In the genomic region with DNA sequence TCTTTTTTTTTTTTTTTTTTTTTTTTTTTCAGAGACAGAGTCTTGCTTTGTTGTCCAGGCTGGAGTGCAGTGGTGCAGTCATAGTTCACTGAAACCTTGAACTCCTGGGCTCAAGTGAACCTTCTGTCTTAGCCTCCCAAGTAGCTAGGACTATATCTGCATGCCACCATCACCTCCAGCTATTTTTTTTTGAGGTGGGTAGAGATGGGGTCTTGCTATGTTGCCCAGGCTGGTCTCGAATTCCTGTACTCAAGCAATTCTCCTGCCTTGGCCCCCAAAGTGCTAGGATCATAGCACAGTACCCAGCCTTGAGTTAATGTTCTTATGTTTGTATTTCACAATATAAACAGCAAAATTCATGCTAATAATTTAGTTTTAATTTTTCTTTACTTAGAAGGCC, we compare ENCODE assay signal across 29 cellular contexts.
"Had no signal": no experiment of that assay in that cellular context is flagged by ENCODE, and none has a peak within 500 bp of the region (broad histone marks: within the 10 kb centered on the region; RNA-seq: fewer than 3 reads in every experiment).

No MANE protein-coding gene starts in this region.

- FAIRE-seq: urothelium cell line had no signal

- H3K9ac ChIP-seq: neural progenitor cell, parathyroid adenoma had no signal

- H3K9me3 ChIP-seq: ovary, psoas muscle, stomach, thoracic aorta, thyroid gland, upper lobe of left lung, vagina had no signal

- DNase-seq: naive thymus-derived CD4-positive, alpha-beta T cell; natural killer cell; occipital lobe; ovary; posterior cingulate gyrus; psoas muscle; right cardiac atrium; stimulated activated CD4-positive, alpha-beta T cell treated with anti-CD3 and anti-CD28 coated beads, Interleukin-15, amount 100 ng/mL, for 24 hours; stimulated activated CD4-positive, alpha-beta T cell treated with anti-CD3 and anti-CD28 coated beads, Interleukin-2, amount 100 ng/mL, for 24 hours; stimulated activated CD4-positive, alpha-beta T cell treated with anti-CD3 and anti-CD28 coated beads, Interleukin-2, amount 100 ng/mL, for 48 hours; stimulated activated CD4-positive, alpha-beta T cell treated with anti-CD3 and anti-CD28 coated beads, Interleukin-4, amount 100 ng/mL, for 24 hours; stimulated activated naive B cell treated with anti-CD40 and anti-IgM and Interleukin-4, amounts not matched to agents 10 μg/mL and 1 μg/mL and 100 μg/mL, for 72 hours; stimulated activated naive CD4-positive, alpha-beta T cell treated with Interleukin-2 at 50 U/mL for 16 hours; stomach; thyroid gland; trophoblast cell; upper lobe of left lung had no signal

- H3K4me1 ChIP-seq: parathyroid adenoma, thyroid gland had no signal

- H3K4me3 ChIP-seq: neural progenitor cell, ovary, psoas muscle, skin epidermis, stomach, thoracic aorta, thyroid gland, tibial nerve, upper lobe of left lung, vagina had no signal

- H3K27ac Mint-ChIP-seq: naive thymus-derived CD4-positive, alpha-beta T cell; natural killer cell; nephron; neural progenitor cell; progenitor cell of endocrine pancreas; stimulated activated effector memory CD8-positive, alpha-beta T cell treated with anti-CD3 and anti-CD28 coated beads, Interleukin-12 subunit alpha, Interleukin-12 subunit beta, amount 100 ng/mL, for 72 hours; stimulated activated naive B cell treated with anti-CD40 and anti-IgM and Interleukin-4, amounts not matched to agents 10 μg/mL and 1 μg/mL and 100 μg/mL, for 72 hours; stimulated activated naive CD8-positive, alpha-beta T cell treated with anti-CD3 and anti-CD28 coated beads, Interleukin-15, Interleukin-2, amounts not matched to agents 100 ng/mL and 50 ng/mL, for 24 hours had no signal

- H3K36me3 Mint-ChIP-seq: stimulated activated effector memory CD8-positive, alpha-beta T cell treated with anti-CD3 and anti-CD28 coated beads, Interleukin-12 subunit alpha, Interleukin-12 subunit beta, amount 100 ng/mL, for 72 hours; stimulated activated naive B cell treated with anti-CD40 and anti-IgM and Interleukin-4, amounts not matched to agents 10 μg/mL and 1 μg/mL and 100 μg/mL, for 72 hours had no signal

- H2AFZ ChIP-seq: neural progenitor cell, parathyroid adenoma had no signal

- H3K36me3 ChIP-seq: ovary, stomach, thoracic aorta, thyroid gland, tibial nerve, upper lobe of left lung, vagina had no signal

- ATAC-seq: naive thymus-derived CD4-positive, alpha-beta T cell; natural killer cell; psoas muscle; right cardiac atrium; sciatic nerve; stimulated activated effector memory CD8-positive, alpha-beta T cell treated with anti-CD3 and anti-CD28 coated beads, Interleukin-12 subunit alpha, Interleukin-12 subunit beta, amount 100 ng/mL, for 72 hours; stimulated activated naive B cell treated with anti-CD40 and anti-IgM and Interleukin-4, amounts not matched to agents 10 μg/mL and 1 μg/mL and 100 μg/mL, for 72 hours had no signal

- H3K27ac ChIP-seq: neural progenitor cell, ovary, parathyroid adenoma, psoas muscle, skin epidermis, stomach, thyroid gland, tibial nerve, upper lobe of left lung, vagina had no signal

- H3K27me3 ChIP-seq: neural progenitor cell, ovary, stomach, thyroid gland, tibial nerve, upper lobe of left lung, vagina had no signal

- H3K79me2 ChIP-seq: parathyroid adenoma had no signal

- H3K4me3 Mint-ChIP-seq: naive thymus-derived CD4-positive, alpha-beta T cell; natural killer cell; nephron; neural progenitor cell; stimulated activated effector memory CD8-positive, alpha-beta T cell treated with anti-CD3 and anti-CD28 coated beads, Interleukin-12 subunit alpha, Interleukin-12 subunit beta, amount 100 ng/mL, for 72 hours; stimulated activated naive B cell treated with anti-CD40 and anti-IgM and Interleukin-4, amounts not matched to agents 10 μg/mL and 1 μg/mL and 100 μg/mL, for 72 hours; stimulated activated naive CD8-positive, alpha-beta T cell treated with anti-CD3 and anti-CD28 coated beads, Interleukin-15, Interleukin-2, amounts not matched to agents 100 ng/mL and 50 ng/mL, for 24 hours had no signal

- H3K4me1 Mint-ChIP-seq: natural killer cell; stimulated activated effector memory CD8-positive, alpha-beta T cell treated with anti-CD3 and anti-CD28 coated beads, Interleukin-12 subunit alpha, Interleukin-12 subunit beta, amount 100 ng/mL, for 72 hours; stimulated activated naive B cell treated with anti-CD40 and anti-IgM and Interleukin-4, amounts not matched to agents 10 μg/mL and 1 μg/mL and 100 μg/mL, for 72 hours had no signal
